ENCODE assay signal across 28 cellular contexts in the genomic region with DNA sequence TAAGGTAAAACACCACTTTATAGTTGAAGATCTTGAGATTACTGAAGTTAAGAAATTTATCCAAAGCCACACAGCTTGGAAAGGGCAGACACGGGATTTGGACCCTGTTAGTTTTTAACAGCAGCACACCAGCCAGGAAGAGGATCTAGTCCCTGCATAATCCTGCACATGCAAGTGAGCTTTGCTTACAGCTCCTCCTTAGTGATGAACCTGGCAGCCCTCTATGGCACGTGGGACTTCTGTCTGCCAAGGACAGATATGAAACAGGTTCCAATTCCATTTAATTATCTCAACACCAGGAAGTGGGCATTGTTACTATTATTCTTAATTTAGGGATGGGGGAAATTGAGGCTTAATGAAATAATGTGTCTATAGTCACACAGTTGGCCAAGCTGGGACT.
"Had no signal": no experiment of that assay in that cellular context is flagged by ENCODE, and none has a peak within 500 bp of the region (broad histone marks: within the 10 kb centered on the region; RNA-seq: fewer than 3 reads in every experiment).

No MANE protein-coding gene starts in this region.

- H3K27ac Mint-ChIP-seq: activated CD4-positive, alpha-beta T cell treated with anti-CD3 and anti-CD28 coated beads for 36 hours; activated CD4-positive, alpha-beta T cell treated with anti-CD3 and anti-CD28 coated beads, Interleukin-2, amount 10 ng/mL, durations not matched to agents 7 days and 5 days; activated CD8-positive, alpha-beta T cell treated with anti-CD3 and anti-CD28 coated beads, Interleukin-2, amount 10 ng/mL, durations not matched to agents 7 days and 5 days; activated naive CD4-positive, alpha-beta T cell treated with anti-CD3 and anti-CD28 coated beads for 36 hours; activated naive CD4-positive, alpha-beta T cell treated with anti-CD3 and anti-CD28 coated beads, Interleukin-2, amount 50 U/mL, for 72 hours; activated T-cell treated with anti-CD3 and anti-CD28 coated beads, Interleukin-2, amount 50 U/mL, for 24 hours; activated T-helper 1 cell treated with anti-CD3 and anti-CD28 coated beads, Interleukin-12 subunit alpha, Interleukin-12 subunit beta, Interleukin-2, Interleukin-4 antibody, amounts not matched to agents 30 ng/mL and 10 ng/mL and 1 ng/mL, durations not matched to agents 14 hours and 24 hours and 36 hours; brain; T-helper 1 cell treated with Interleukin-12 subunit alpha and Interleukin-12 subunit beta and Interleukin-4 antibody, amounts not matched to agents 30 μg/mL and 1 μg/mL, for 36 hours; T-helper 2 cell treated with Interferon-gamma antibody and Interleukin-4, amounts not matched to agents 5 μg/mL and 100 μg/mL, for 36 hours; WTC11 had no signal

- H3K27ac ChIP-seq: adrenal gland, Peyer's patch, SJSA1 had no signal

- H3K27me3 Mint-ChIP-seq: activated CD4-positive, alpha-beta T cell treated with anti-CD3 and anti-CD28 coated beads, Interleukin-2, amount 10 ng/mL, durations not matched to agents 7 days and 5 days had no signal

- H3K9me3 ChIP-seq: adrenal gland, Peyer's patch, SJSA1, SK-N-SH had no signal

- H3K4me3 ChIP-seq: adrenal gland, Peyer's patch, SJSA1 had no signal

- H3K36me3 ChIP-seq: adrenal gland, Peyer's patch, SJSA1 had no signal

- H3K9me3 Mint-ChIP-seq: activated CD4-positive, alpha-beta T cell treated with anti-CD3 and anti-CD28 coated beads, Interleukin-2, amount 10 ng/mL, durations not matched to agents 7 days and 5 days; activated naive CD4-positive, alpha-beta T cell treated with anti-CD3 and anti-CD28 coated beads for 36 hours; activated T-cell treated with anti-CD3 and anti-CD28 coated beads, Interleukin-2, amount 50 U/mL, for 24 hours; activated T-helper 1 cell treated with anti-CD3 and anti-CD28 coated beads, Interleukin-12 subunit alpha, Interleukin-12 subunit beta, Interleukin-2, Interleukin-4 antibody, amounts not matched to agents 30 ng/mL and 10 ng/mL and 1 ng/mL, durations not matched to agents 14 hours and 24 hours and 36 hours; brain; T-helper 1 cell treated with Interleukin-12 subunit alpha and Interleukin-12 subunit beta and Interleukin-4 antibody, amounts not matched to agents 30 μg/mL and 1 μg/mL, for 36 hours; T-helper 2 cell treated with Interferon-gamma antibody and Interleukin-4, amounts not matched to agents 5 μg/mL and 100 μg/mL, for 36 hours; WTC11 had no signal

- H3K9ac ChIP-seq: SK-N-SH had no signal

- H3K4me1 ChIP-seq: adrenal gland, Peyer's patch had no signal

- ATAC-seq: activated CD4-positive, alpha-beta T cell treated with anti-CD3 and anti-CD28 coated beads for 36 hours; activated CD4-positive, CD25-positive, alpha-beta regulatory T cell treated with anti-CD3 and anti-CD28 coated beads, Interleukin-2, amount 50 U/mL, for 24 hours; activated CD8-positive, alpha-beta T cell treated with anti-CD3 and anti-CD28 coated beads, Interleukin-2, amount 10 ng/mL, durations not matched to agents 7 days and 5 days; activated naive CD4-positive, alpha-beta T cell treated with anti-CD3 and anti-CD28 coated beads, Interleukin-2, amount 50 U/mL, for 72 hours; PC-3 had no signal

- DNase-seq: activated CD4-positive, alpha-beta T cell treated with anti-CD3 and anti-CD28 coated beads for 36 hours; activated CD4-positive, alpha-beta T cell treated with anti-CD3 and anti-CD28 coated beads, Interleukin-2, amount 10 ng/mL, durations not matched to agents 7 days and 5 days; activated CD4-positive, alpha-beta T cell treated with anti-CD3 and anti-CD28 coated beads, Interleukin-2, amount 50 U/mL, for 48 hours; activated CD8-positive, alpha-beta T cell treated with anti-CD3 and anti-CD28 coated beads, Interleukin-2, amount 10 ng/mL, durations not matched to agents 7 days and 5 days; activated gamma-delta T cell treated with Interleukin-2 at 50 U/mL for 16 hours; activated naive CD4-positive, alpha-beta T cell treated with anti-CD3 and anti-CD28 coated beads for 36 hours; activated T-cell treated with anti-CD3 and anti-CD28 coated beads, Interleukin-2, amount 50 U/mL, for 24 hours; adrenal gland; NCI-H1105; NCI-H1417 treated with DMSO at 0.1 percent for 48 hours; NCI-H187 treated with DMSO at 0.1 percent for 48 hours; NCI-H345; NCI-H524 treated with DMSO at 0.1 percent for 48 hours; NCI-H748 treated with DMSO at 0.1 percent for 48 hours; NK-92 treated with Interleukin-12 subunit alpha and Interleukin-12 subunit beta, amount 100 ng/mL, for 24 hours; PC-3; Peyer's patch; RPMI8226; SHP77 treated with DMSO at 0.1 percent for 48 hours; SK-N-SH had no signal

- H3K4me1 Mint-ChIP-seq: activated CD4-positive, alpha-beta T cell treated with anti-CD3 and anti-CD28 coated beads for 36 hours; activated CD4-positive, alpha-beta T cell treated with anti-CD3 and anti-CD28 coated beads, Interleukin-2, amount 10 ng/mL, durations not matched to agents 7 days and 5 days had no signal

- H3K27me3 ChIP-seq: adrenal gland, Peyer's patch, SJSA1 had no signal

- H3K36me3 Mint-ChIP-seq: brain, WTC11 had no signal

- H3K4me3 Mint-ChIP-seq: activated CD4-positive, alpha-beta T cell treated with anti-CD3 and anti-CD28 coated beads for 36 hours; activated CD4-positive, alpha-beta T cell treated with anti-CD3 and anti-CD28 coated beads, Interleukin-2, amount 10 ng/mL, durations not matched to agents 7 days and 5 days; activated CD8-positive, alpha-beta T cell treated with anti-CD3 and anti-CD28 coated beads, Interleukin-2, amount 10 ng/mL, durations not matched to agents 7 days and 5 days; activated naive CD4-positive, alpha-beta T cell treated with anti-CD3 and anti-CD28 coated beads for 36 hours; activated T-cell treated with anti-CD3 and anti-CD28 coated beads, Interleukin-2, amount 50 U/mL, for 24 hours; activated T-helper 1 cell treated with anti-CD3 and anti-CD28 coated beads, Interleukin-12 subunit alpha, Interleukin-12 subunit beta, Interleukin-2, Interleukin-4 antibody, amounts not matched to agents 30 ng/mL and 10 ng/mL and 1 ng/mL, durations not matched to agents 14 hours and 24 hours and 36 hours; brain; T-helper 1 cell treated with Interleukin-12 subunit alpha and Interleukin-12 subunit beta and Interleukin-4 antibody, amounts not matched to agents 30 μg/mL and 1 μg/mL, for 36 hours; T-helper 2 cell treated with Interferon-gamma antibody and Interleukin-4, amounts not matched to agents 5 μg/mL and 100 μg/mL, for 36 hours; WTC11 had no signal
